Comparison of ENCODE assay signal across 7 cellular contexts in the genomic region with DNA sequence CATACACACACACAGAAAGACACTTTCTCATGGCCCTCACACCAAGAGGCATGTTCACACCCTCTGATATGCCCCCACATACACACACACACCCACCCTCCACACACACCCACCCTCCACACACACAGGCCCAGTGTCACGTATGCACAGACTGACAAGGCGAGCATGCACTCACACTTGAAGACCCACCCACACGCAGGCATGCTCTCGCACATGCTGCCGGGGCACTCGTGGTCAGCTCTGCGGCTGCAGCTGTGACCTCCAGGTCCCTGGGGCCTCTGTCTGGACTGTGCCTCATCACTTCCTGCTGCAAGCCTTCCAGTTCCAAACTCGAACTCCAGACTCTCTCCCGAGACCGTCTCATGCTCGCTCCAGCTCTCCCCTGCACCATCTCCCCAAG. TPM values are rescaled to one million over a fixed set of nuclear protein-coding genes. Genes with fewer than 3 reads are reported as not detected.
DNase-seq lines count a peak whose midpoint lies in the region; ATAC-seq and TF ChIP-seq lines count a peak whose summit lies in the region.

No MANE protein-coding gene starts in this region.

- CTCF ChIA-PET in HEK293 (lab: Yijun Ruan, JAX), result no interaction called here
- CTCF ChIA-PET in activated CD4-positive, alpha-beta memory T cell treated with anti-CD3 and anti-CD28 coated beads for 36 hours (lab: Charles Lee), result interaction anchor here (1.6 to 2.2 kb wide), 2 partner anchors 22 to 34 kb away, joined by 7 to 8 read pairs; partner anchors contain the start of gene TAF10

- no peak for TF ChIP-seq CTCF in HEK293 (tag by site-specific recombination; IDR thresholded peaks at IDR 0.05)

- no peaks in the 10 kb centered on the region for H3K4me1 Mint-ChIP-seq in activated CD4-positive, alpha-beta memory T cell treated with anti-CD3 and anti-CD28 coated beads for 36 hours (ENCODE audit: low read depth)

- no peaks in the 10 kb centered on the region for H3K9me3 ChIP-seq in HEK293 (ENCODE audit: control insufficient read depth, insufficient read depth, low read depth, low read length)
- no peaks in the 10 kb centered on the region for H3K9me3 ChIP-seq in subcutaneous abdominal adipose tissue (ENCODE audit: control insufficient read depth in 5 of 5, low read length in 5 of 5)

- no peak overlapping the region for H3K4me3 Mint-ChIP-seq in activated CD4-positive, alpha-beta memory T cell treated with anti-CD3 and anti-CD28 coated beads for 36 hours

- H3K4me3 ChIP-seq in HEK293 (ENCODE audit: low read depth, low read length) (no peak overlapping the region), subcutaneous abdominal adipose tissue (ENCODE audit: low read depth in 1 of 5, low read length in 5 of 5) (peak overlapping the region in 4 of 5 donors; percentile 16 to 35 (median 26))

- DNase-seq in activated CD4-positive, alpha-beta memory T cell treated with anti-CD3 and anti-CD28 coated beads for 36 hours, result no peak
- DNase-seq in hepatic stellate cell (ENCODE audit: low spot score), result peak; percentile 87
- no peak for DNase-seq in central memory CD4-positive, alpha-beta T cell

- no peaks in the 10 kb centered on the region for H3K36me3 Mint-ChIP-seq in activated CD4-positive, alpha-beta memory T cell treated with anti-CD3 and anti-CD28 coated beads for 36 hours

- H3K27ac Mint-ChIP-seq in activated CD4-positive, alpha-beta memory T cell treated with anti-CD3 and anti-CD28 coated beads for 36 hours, result peak overlapping the region; percentile 13

- ATAC-seq in HG03439 (IDR thresholded peaks at IDR 0.05; ENCODE audit: unreplicated experiment) (no peak), HG03045 (IDR thresholded peaks at IDR 0.05; ENCODE audit: unreplicated experiment) (no peak)

- H3K36me3 ChIP-seq in HEK293 (ENCODE audit: control insufficient read depth in 2 of 2, insufficient read depth in 1 of 2, low read length in 2 of 2) (peaks cover 0 to under 1% of the 10 kb centered on the region in 2 experiments; a peak in 1 of 3 replicates), subcutaneous abdominal adipose tissue (ENCODE audit: control insufficient read depth in 5 of 5, insufficient read depth in 5 of 5, low read length in 5 of 5) (peaks cover 0 to 9% (median 1%) of the 10 kb centered on the region in 5 donors)

- H3K27me3 ChIP-seq in subcutaneous abdominal adipose tissue (ENCODE audit: control insufficient read depth in 5 of 5, insufficient read depth in 4 of 5, low read length in 5 of 5), result peaks cover 0 to 3% (median 0%) of the 10 kb centered on the region in 5 donors

- no peaks in the 10 kb centered on the region for H3K9me3 Mint-ChIP-seq in activated CD4-positive, alpha-beta memory T cell treated with anti-CD3 and anti-CD28 coated beads for 36 hours

- POLR2A ChIA-PET in HEK293 (lab: Yijun Ruan, JAX), result no interaction called here
- POLR2A ChIA-PET in activated CD4-positive, alpha-beta memory T cell treated with anti-CD3 and anti-CD28 coated beads for 36 hours (lab: Charles Lee), result interaction anchor here (0.6 to 1.6 kb wide), 4 partner anchors 22 to 48 kb away, joined by 3 to 4 read pairs (median 3); no protein-coding TSS in a partner anchor

- H3K4me1 ChIP-seq in HEK293 (ENCODE audit: control insufficient read depth, insufficient read depth, low read length), result no peaks in the 10 kb centered on the region
- H3K4me1 ChIP-seq in subcutaneous abdominal adipose tissue (ENCODE audit: control insufficient read depth in 5 of 5, insufficient read depth in 5 of 5, low read length in 5 of 5), result peaks cover 9 to 50% (median 34%) of the 10 kb centered on the region in 5 donors

- no peaks in the 10 kb centered on the region for H3K27me3 Mint-ChIP-seq in activated CD4-positive, alpha-beta memory T cell treated with anti-CD3 and anti-CD28 coated beads for 36 hours

- intact Hi-C loops in activated CD4-positive, alpha-beta memory T cell treated with anti-CD3 and anti-CD28 coated beads for 36 hours (cut with micrococcal nuclease), result loop anchor here (2.0 kb wide), 2 partner anchors 21 to 27 kb away; partner anchors contain the start of gene TPP1

- H3K9ac ChIP-seq in subcutaneous abdominal adipose tissue (ENCODE audit: low read length in 5 of 5), result no peak overlapping the region

- H3K27ac ChIP-seq in HEK293 (ENCODE audit: extremely low read depth, low read depth, low read length) (no peak overlapping the region), subcutaneous abdominal adipose tissue (ENCODE audit: low read depth, low read length) (peak overlapping the region; percentile 80)

TF ChIP-seq in HEK293, 187 proteins besides CTCF, POLR2A, EP300 and RAD21:
- peak; percentile 48; the same call in 1 of the 2 replicates for TF ChIP-seq EGR2 (tag by site-specific recombination; IDR thresholded peaks at IDR 0.05; ENCODE audit: low read depth)
- TF ChIP-seq ZNF24 (tag by site-specific recombination; IDR thresholded peaks at IDR 0.05), result no peak
- peak; percentile 61 for TF ChIP-seq ZFHX2 (tag by site-specific recombination; conservative IDR thresholded peaks at IDR 0.05)
TF ChIP-seq in HEK293: peak in this region for 2.

RNA-seq across cellular contexts. Expression of gene DCHS1, which starts 9.6 kb away (rescaled TPM):
- under 1 TPM; 0.80 to 0.90 TPM for total RNA-seq in activated CD4-positive, alpha-beta memory T cell treated with anti-CD3 and anti-CD28 coated beads for 36 hours

RNA-seq across cellular contexts. Expression of gene TPP1, which starts 26.8 kb away (rescaled TPM):
- total RNA-seq in activated CD4-positive, alpha-beta memory T cell treated with anti-CD3 and anti-CD28 coated beads for 36 hours, result 10 to 100 TPM; 53.2 to 56.6 TPM

RNA-seq across cellular contexts. Expression of gene TAF10, which starts 34.0 kb away (rescaled TPM):
- 100 to 1,000 TPM; 158 to 165 TPM for total RNA-seq in activated CD4-positive, alpha-beta memory T cell treated with anti-CD3 and anti-CD28 coated beads for 36 hours

RNA-seq across cellular contexts. Expression of gene MRPL17, which starts 37.1 kb away (rescaled TPM):
- 100 to 1,000 TPM in 1 of 2 experiments, 10 to 100 TPM in 1; 98.5 to 102 TPM for total RNA-seq in activated CD4-positive, alpha-beta memory T cell treated with anti-CD3 and anti-CD28 coated beads for 36 hours

RNA-seq across cellular contexts. Expression of gene ILK, which starts 42.5 kb away (rescaled TPM):
- total RNA-seq in activated CD4-positive, alpha-beta memory T cell treated with anti-CD3 and anti-CD28 coated beads for 36 hours, result 10 to 100 TPM; 89.2 to 95.8 TPM
